In genomic region chr1:41537788-41538351, GRCh38 we compare ENCODE assay signal across 11 cellular contexts. TPM values are rescaled to one million over a fixed set of nuclear protein-coding genes. Genes with fewer than 3 reads are reported as not detected.
DNase-seq lines count a peak whose midpoint lies in the region; ATAC-seq and TF ChIP-seq lines count a peak whose summit lies in the region.
"Had no signal": no experiment of that assay in that cellular context is flagged by ENCODE, and none has a peak within 500 bp of the region (broad histone marks: within the 10 kb centered on the region; RNA-seq: fewer than 3 reads in every experiment).

No MANE protein-coding gene starts in this region.

- H3K4me1 Mint-ChIP-seq in osteocyte (ENCODE audit: unreplicated experiment) = peaks cover 16% of the 10 kb centered on the region

- no peak for ATAC-seq in HG02610 (IDR thresholded peaks at IDR 0.05; ENCODE audit: unreplicated experiment)
- no peak for ATAC-seq in GM18511 (IDR thresholded peaks at IDR 0.05; ENCODE audit: unreplicated experiment)

- H3K4me3 Mint-ChIP-seq in osteocyte (ENCODE audit: unreplicated experiment) = no peak overlapping the region
- H3K4me3 Mint-ChIP-seq: mesothelial cell of epicardium; stimulated activated naive CD8-positive, alpha-beta T cell treated with anti-CD3 and anti-CD28 coated beads, Interleukin-15, Interleukin-2, amounts not matched to agents 100 ng/mL and 50 ng/mL, for 24 hours had no signal

- no peaks in the 10 kb centered on the region for H3K27me3 Mint-ChIP-seq in osteocyte (ENCODE audit: unreplicated experiment)
- H3K27me3 Mint-ChIP-seq: stimulated activated naive CD8-positive, alpha-beta T cell treated with anti-CD3 and anti-CD28 coated beads, Interleukin-15, Interleukin-2, amounts not matched to agents 100 ng/mL and 50 ng/mL, for 24 hours had no signal

- no peak for TF ChIP-seq CTCF in osteocyte (IDR thresholded peaks at IDR 0.05)

- no peaks in the 10 kb centered on the region for H3K36me3 Mint-ChIP-seq in osteocyte (ENCODE audit: unreplicated experiment)
- H3K36me3 Mint-ChIP-seq: mesothelial cell of epicardium had no signal

- H3K9me3 Mint-ChIP-seq in osteocyte (ENCODE audit: unreplicated experiment) = no peaks in the 10 kb centered on the region
- H3K9me3 Mint-ChIP-seq: mesothelial cell of epicardium; stimulated activated naive CD8-positive, alpha-beta T cell treated with anti-CD3 and anti-CD28 coated beads, Interleukin-15, Interleukin-2, amounts not matched to agents 100 ng/mL and 50 ng/mL, for 24 hours had no signal

- H3K27ac Mint-ChIP-seq in osteocyte (ENCODE audit: unreplicated experiment) = peak overlapping the region; percentile 42
- H3K27ac Mint-ChIP-seq: stimulated activated naive CD8-positive, alpha-beta T cell treated with anti-CD3 and anti-CD28 coated beads, Interleukin-15, Interleukin-2, amounts not matched to agents 100 ng/mL and 50 ng/mL, for 24 hours had no signal

- DNase-seq in EH (ENCODE audit: low read depth) (peak; percentile 96), NCI-H2196 (lab: John Stamatoyannopoulos, UW; ENCODE audit: unreplicated experiment) (peak; percentile 57), dedifferentiated amniotic fluid mesenchymal stem cell (ENCODE audit: extremely low spot score) (peak; percentile 18), osteocyte (ENCODE audit: extremely low spot score, unreplicated experiment) (no peak), RPMI8226 (no peak), iPS-NIHi7 (ENCODE audit: extremely low spot score) (no peak)
- DNase-seq: activated T-cell treated with anti-CD3 and anti-CD28 coated beads for 4 hours had no signal

RNA-seq across cellular contexts. Expression of gene EDN2, which starts 53.4 kb away (rescaled TPM):
- total RNA-seq in osteocyte = not detected in 2 replicates

Comparison
In these comparisons a context has a peak if more than half of its experiments do, and no peak if none do; other contexts are left out.
1. DNase-seq: peak in EH (single experiment), NCI-H2196 (single experiment) and dedifferentiated amniotic fluid mesenchymal stem cell (single experiment); none in osteocyte (single experiment), RPMI8226 (single experiment) and iPS-NIHi7 (single experiment).